Comparison of ENCODE assay signal across 1 cellular context in the genomic region with DNA sequence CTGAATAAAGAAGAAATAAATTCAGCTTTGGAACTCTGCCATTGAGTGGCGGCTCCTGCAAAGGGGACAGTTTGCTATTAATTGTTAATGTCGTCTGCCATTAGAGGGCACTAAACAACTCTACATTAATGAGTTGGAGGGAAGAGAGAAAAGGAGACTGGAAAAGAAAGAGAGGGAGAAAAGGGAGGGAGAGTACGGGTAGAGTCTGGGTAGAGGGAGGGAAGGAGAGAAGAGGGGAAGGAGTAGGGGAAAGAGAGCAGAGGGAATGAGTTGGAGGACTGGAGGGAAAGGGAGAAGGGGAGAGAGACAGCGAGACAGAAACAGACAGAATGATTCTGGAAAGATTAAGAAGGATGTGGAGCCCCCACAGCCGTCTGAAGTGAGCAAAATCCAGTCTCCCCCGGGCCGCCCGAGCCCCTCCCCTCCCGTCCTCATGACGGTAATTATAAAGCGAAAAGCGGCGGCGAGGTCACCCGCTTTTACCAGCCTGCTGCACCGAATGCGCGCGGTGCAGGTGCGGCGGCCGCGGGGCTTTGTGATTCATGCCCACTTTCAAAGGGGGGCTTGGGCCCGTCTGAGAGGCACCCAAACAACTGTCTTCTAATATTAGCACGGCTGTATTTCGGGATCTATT.
A peak's percentile ranks its signal among the peaks of the same experiment; 100 is the strongest.
TF ChIP-seq lines count a peak whose summit lies in the region.

No MANE protein-coding gene starts in this region.

TF ChIP-seq in K562, 482 proteins besides CTCF, POLR2A, EP300 and RAD21 (continued from another document and continues in another):
- TF ChIP-seq ZNF407 (IDR thresholded peaks at IDR 0.05; ENCODE audit: low read depth) = 0 out of 2 replicates have a peak, but pooled peaks have one; percentile 26
- no peak for TF ChIP-seq YBX1 (IDR thresholded peaks at IDR 0.05)
- TF ChIP-seq NCOA4 (IDR thresholded peaks at IDR 0.05; ENCODE audit: partially characterized antibody) = no peak
- TF ChIP-seq, protein P1, sequence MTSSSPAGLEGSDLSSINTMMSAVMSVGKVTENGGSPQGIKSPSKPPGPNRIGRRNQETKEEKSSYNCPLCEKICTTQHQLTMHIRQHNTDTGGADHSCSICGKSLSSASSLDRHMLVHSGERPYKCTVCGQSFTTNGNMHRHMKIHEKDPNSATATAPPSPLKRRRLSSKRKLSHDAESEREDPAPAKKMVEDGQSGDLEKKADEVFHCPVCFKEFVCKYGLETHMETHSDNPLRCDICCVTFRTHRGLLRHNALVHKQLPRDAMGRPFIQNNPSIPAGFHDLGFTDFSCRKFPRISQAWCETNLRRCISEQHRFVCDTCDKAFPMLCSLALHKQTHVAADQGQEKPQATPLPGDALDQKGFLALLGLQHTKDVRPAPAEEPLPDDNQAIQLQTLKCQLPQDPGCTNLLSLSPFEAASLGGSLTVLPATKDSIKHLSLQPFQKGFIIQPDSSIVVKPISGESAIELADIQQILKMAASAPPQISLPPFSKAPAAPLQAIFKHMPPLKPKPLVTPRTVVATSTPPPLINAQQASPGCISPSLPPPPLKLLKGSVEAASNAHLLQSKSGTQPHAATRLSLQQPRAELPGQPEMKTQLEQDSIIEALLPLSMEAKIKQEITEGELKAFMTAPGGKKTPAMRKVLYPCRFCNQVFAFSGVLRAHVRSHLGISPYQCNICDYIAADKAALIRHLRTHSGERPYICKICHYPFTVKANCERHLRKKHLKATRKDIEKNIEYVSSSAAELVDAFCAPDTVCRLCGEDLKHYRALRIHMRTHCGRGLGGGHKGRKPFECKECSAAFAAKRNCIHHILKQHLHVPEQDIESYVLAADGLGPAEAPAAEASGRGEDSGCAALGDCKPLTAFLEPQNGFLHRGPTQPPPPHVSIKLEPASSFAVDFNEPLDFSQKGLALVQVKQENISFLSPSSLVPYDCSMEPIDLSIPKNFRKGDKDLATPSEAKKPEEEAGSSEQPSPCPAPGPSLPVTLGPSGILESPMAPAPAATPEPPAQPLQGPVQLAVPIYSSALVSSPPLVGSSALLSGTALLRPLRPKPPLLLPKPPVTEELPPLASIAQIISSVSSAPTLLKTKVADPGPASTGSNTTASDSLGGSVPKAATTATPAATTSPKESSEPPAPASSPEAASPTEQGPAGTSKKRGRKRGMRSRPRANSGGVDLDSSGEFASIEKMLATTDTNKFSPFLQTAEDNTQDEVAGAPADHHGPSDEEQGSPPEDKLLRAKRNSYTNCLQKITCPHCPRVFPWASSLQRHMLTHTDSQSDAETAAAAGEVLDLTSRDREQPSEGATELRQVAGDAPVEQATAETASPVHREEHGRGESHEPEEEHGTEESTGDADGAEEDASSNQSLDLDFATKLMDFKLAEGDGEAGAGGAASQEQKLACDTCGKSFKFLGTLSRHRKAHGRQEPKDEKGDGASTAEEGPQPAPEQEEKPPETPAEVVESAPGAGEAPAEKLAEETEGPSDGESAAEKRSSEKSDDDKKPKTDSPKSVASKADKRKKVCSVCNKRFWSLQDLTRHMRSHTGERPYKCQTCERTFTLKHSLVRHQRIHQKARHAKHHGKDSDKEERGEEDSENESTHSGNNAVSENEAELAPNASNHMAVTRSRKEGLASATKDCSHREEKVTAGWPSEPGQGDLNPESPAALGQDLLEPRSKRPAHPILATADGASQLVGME (CRISPR knock-in tag; IDR thresholded peaks at IDR 0.05) = no peak
- no peak for TF ChIP-seq MAFG (tag; conservative IDR thresholded peaks at IDR 0.05)
- TF ChIP-seq E2F6 (IDR thresholded peaks at IDR 0.05; ENCODE audit: borderline replicate concordance in 1 of 2, extremely low read depth in 1 of 2, insufficient read depth in 1 of 2, insufficient read length in 1 of 2, low read depth in 1 of 2, low read length in 1 of 2, poor library complexity in 1 of 2, severe bottlenecking in 1 of 2) = no peak
- no peak for TF ChIP-seq CCNT2 (IDR thresholded peaks at IDR 0.05; ENCODE audit: borderline replicate concordance, extremely low read depth, insufficient read length, low read depth, low read length)
- no peak for TF ChIP-seq JUNB (CRISPR knock-in tag; conservative IDR thresholded peaks at IDR 0.05)
- TF ChIP-seq E2F5 (CRISPR knock-in tag; IDR thresholded peaks at IDR 0.05) = no peak
- TF ChIP-seq ZBTB9 (CRISPR knock-in tag; IDR thresholded peaks at IDR 0.05) = no peak
- TF ChIP-seq ZNF707 (CRISPR knock-in tag; conservative IDR thresholded peaks at IDR 0.05) = no peak
- TF ChIP-seq CBFB (CRISPR knock-in tag; IDR thresholded peaks at IDR 0.05) = no peak
- no peak for TF ChIP-seq HOXB6 (CRISPR knock-in tag; IDR thresholded peaks at IDR 0.05; ENCODE audit: borderline replicate concordance)
- TF ChIP-seq BRD4 (IDR thresholded peaks at IDR 0.05) = no peak
- TF ChIP-seq MAFK (IDR thresholded peaks at IDR 0.05; ENCODE audit: low read length) = no peak
- no peak for TF ChIP-seq ZHX1 (conservative IDR thresholded peaks at IDR 0.05; ENCODE audit: low read length)
- no peak for TF ChIP-seq HES1 (IDR thresholded peaks at IDR 0.05; ENCODE audit: low read depth)
- TF ChIP-seq ZNF121 (CRISPR knock-in tag; conservative IDR thresholded peaks at IDR 0.05) = no peak
- no peak for TF ChIP-seq SAFB2 (IDR thresholded peaks at IDR 0.05; ENCODE audit: borderline replicate concordance, low read depth, low read length, severe bottlenecking)
- no peak for TF ChIP-seq ZKSCAN1 (IDR thresholded peaks at IDR 0.05; ENCODE audit: low read depth, low read length)
- TF ChIP-seq, protein P2, sequence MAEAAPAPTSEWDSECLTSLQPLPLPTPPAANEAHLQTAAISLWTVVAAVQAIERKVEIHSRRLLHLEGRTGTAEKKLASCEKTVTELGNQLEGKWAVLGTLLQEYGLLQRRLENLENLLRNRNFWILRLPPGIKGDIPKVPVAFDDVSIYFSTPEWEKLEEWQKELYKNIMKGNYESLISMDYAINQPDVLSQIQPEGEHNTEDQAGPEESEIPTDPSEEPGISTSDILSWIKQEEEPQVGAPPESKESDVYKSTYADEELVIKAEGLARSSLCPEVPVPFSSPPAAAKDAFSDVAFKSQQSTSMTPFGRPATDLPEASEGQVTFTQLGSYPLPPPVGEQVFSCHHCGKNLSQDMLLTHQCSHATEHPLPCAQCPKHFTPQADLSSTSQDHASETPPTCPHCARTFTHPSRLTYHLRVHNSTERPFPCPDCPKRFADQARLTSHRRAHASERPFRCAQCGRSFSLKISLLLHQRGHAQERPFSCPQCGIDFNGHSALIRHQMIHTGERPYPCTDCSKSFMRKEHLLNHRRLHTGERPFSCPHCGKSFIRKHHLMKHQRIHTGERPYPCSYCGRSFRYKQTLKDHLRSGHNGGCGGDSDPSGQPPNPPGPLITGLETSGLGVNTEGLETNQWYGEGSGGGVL (CRISPR knock-in tag; IDR thresholded peaks at IDR 0.05) = no peak
- TF ChIP-seq PURB (CRISPR knock-in tag; IDR thresholded peaks at IDR 0.05; ENCODE audit: low read depth) = no peak
- TF ChIP-seq CBX3 (IDR thresholded peaks at IDR 0.05; ENCODE audit: borderline replicate concordance in 1 of 2, low read length in 2 of 2) = no peak
- TF ChIP-seq SAFB (IDR thresholded peaks at IDR 0.05; ENCODE audit: borderline replicate concordance, low read depth, low read length) = no peak
- 0 out of 2 replicates have a peak, but pooled peaks have one; percentile 25 for TF ChIP-seq TAL1 (IDR thresholded peaks at IDR 0.05)
- peak; percentile 61 for TF ChIP-seq ARHGAP35 (IDR thresholded peaks at IDR 0.05; ENCODE audit: partially characterized antibody)
- no peak for TF ChIP-seq ELF1 (tag; IDR thresholded peaks at IDR 0.05)
- TF ChIP-seq U2AF2 (optimal IDR thresholded peaks at IDR 0.05; ENCODE audit: low read depth, low read length) = no peak
- peak; percentile 48; the same call in 1 of the 2 replicates for TF ChIP-seq SMC3 (conservative IDR thresholded peaks at IDR 0.05; ENCODE audit: insufficient read depth, low read depth, low read length)
- TF ChIP-seq HDAC3 (IDR thresholded peaks at IDR 0.05; ENCODE audit: borderline replicate concordance, partially characterized antibody) = no peak
- no peak for TF ChIP-seq RBFOX2 (IDR thresholded peaks at IDR 0.05; ENCODE audit: low read depth, low read length)
